ENCODE assay signal across 22 cellular contexts in genomic region chr4:98748609-98749008, GRCh38.
DNase-seq lines count a peak whose midpoint lies in the region; ATAC-seq, FAIRE-seq and TF ChIP-seq lines count a peak whose summit lies in the region.
"Had no signal": no experiment of that assay in that cellular context is flagged by ENCODE, and none has a peak within 500 bp of the region (broad histone marks: within the 10 kb centered on the region; RNA-seq: fewer than 3 reads in every experiment).

No MANE protein-coding gene starts in this region.

- H3K79me1 ChIP-seq in H1 (ENCODE audit: low read depth, low read length), result no peaks in the 10 kb centered on the region

- H3K4ac ChIP-seq in H1 (replicated peaks; ENCODE audit: insufficient read length, low read depth, low read length), result no peak overlapping the region

- H3K4me3 ChIP-seq in H1 (ENCODE audit: extremely low read depth in 1 of 4, insufficient read depth in 2 of 4, low read depth in 3 of 4, low read length in 4 of 4), result no peak overlapping the region
- H3K4me3 ChIP-seq in neural progenitor cell, result no peak overlapping the region
- H3K4me3 ChIP-seq: PC-9 had no signal

- H3K4me1 Mint-ChIP-seq in HFFc6 (ENCODE audit: low read depth) (no peaks in the 10 kb centered on the region), neural progenitor cell (peaks cover 42% of the 10 kb centered on the region)
- H3K4me1 Mint-ChIP-seq in activated T-cell treated with anti-CD3 and anti-CD28 coated beads, Interleukin-2, amount 50 U/mL, for 4 hours (ENCODE audit: low read depth), result no peaks in the 10 kb centered on the region
- H3K4me1 Mint-ChIP-seq: B cell had no signal

- no peaks in the 10 kb centered on the region for H3K23me2 ChIP-seq in H1 (ENCODE audit: low read depth, low read length)

- H2BK120ac ChIP-seq in H1 (replicated peaks; ENCODE audit: low read depth, low read length), result no peak overlapping the region

- no peak overlapping the region for H3K23ac ChIP-seq in H1 (ENCODE audit: insufficient read length)

- no peak overlapping the region for H2BK5ac ChIP-seq in H1 (ENCODE audit: low read depth, low read length)

- H2AK5ac ChIP-seq in H1 (ENCODE audit: low read depth, low read length), result no peak overlapping the region

- peaks cover 0 to 6% (median 3%) of the 10 kb centered on the region in 4 experiments; a peak in 4 of 7 replicates for H3K4me1 ChIP-seq in H1 (replicated peaks in 1 of 4; ENCODE audit: control insufficient read depth in 3 of 4, insufficient read depth in 4 of 4, low read length in 3 of 4)
- H3K4me1 ChIP-seq in neural progenitor cell, result peaks cover 32% of the 10 kb centered on the region

- no peak overlapping the region for H4K91ac ChIP-seq in H1 (replicated peaks; ENCODE audit: insufficient read length, low read length)

- POLR2A ChIA-PET in H1 (lab: Charles Lee; ENCODE audit: partially characterized antibody), result no interaction called here

- no peak overlapping the region for H4K5ac ChIP-seq in H1 (ENCODE audit: insufficient read length, low read depth, low read length)

- H2AFZ ChIP-seq in H1 (ENCODE audit: low read length) (no peak overlapping the region), neural progenitor cell (replicated peaks) (no peak overlapping the region)
- H2AFZ ChIP-seq: PC-9 had no signal

- H3K27ac ChIP-seq in H1 (ENCODE audit: low read depth, low read length), result no peak overlapping the region
- H3K27ac ChIP-seq in neural progenitor cell, result no peak overlapping the region
- H3K27ac ChIP-seq: C4-2B, HL-60, PC-9 had no signal

- no peaks in the 10 kb centered on the region for H3K36me3 Mint-ChIP-seq in HFFc6 (ENCODE audit: low read depth)
- H3K36me3 Mint-ChIP-seq in neural progenitor cell, result no peaks in the 10 kb centered on the region
- no peaks in the 10 kb centered on the region for H3K36me3 Mint-ChIP-seq in activated T-cell treated with anti-CD3 and anti-CD28 coated beads, Interleukin-2, amount 50 U/mL, for 4 hours (ENCODE audit: insufficient read depth)
- H3K36me3 Mint-ChIP-seq: CD8-positive, alpha-beta T cell had no signal

- H2BK15ac ChIP-seq in H1 (ENCODE audit: low read length), result no peak overlapping the region

- no peak overlapping the region for H3K56ac ChIP-seq in H1 (replicated peaks; ENCODE audit: insufficient read length, low read depth, low read length)

- H3F3A ChIP-seq in neural progenitor cell (ENCODE audit: low read depth), result peaks cover 33% of the 10 kb centered on the region

- peaks cover 2% of the 10 kb centered on the region; the same call in 1 of the 2 replicates for H3K27me3 Mint-ChIP-seq in HFFc6 (ENCODE audit: insufficient read depth)
- H3K27me3 Mint-ChIP-seq in neural progenitor cell (ENCODE audit: insufficient read depth, low read depth), result peaks cover 2% of the 10 kb centered on the region
- H3K27me3 Mint-ChIP-seq in activated T-cell treated with anti-CD3 and anti-CD28 coated beads, Interleukin-2, amount 50 U/mL, for 4 hours (ENCODE audit: low read depth), result no peaks in the 10 kb centered on the region
- H3K27me3 Mint-ChIP-seq: B cell had no signal

- CTCF ChIA-PET in H1 (lab: Charles Lee; ENCODE audit: partially characterized antibody), result interaction anchor here (0.9 to 1.6 kb wide), 2 partner anchors 73 to 279 kb away, joined by 3 read pairs; no protein-coding TSS in a partner anchor

- H2BK12ac ChIP-seq in H1 (ENCODE audit: low read depth, low read length), result 0 out of 2 replicates have a peak overlapping the region, but pooled peaks have one; percentile 42

- FAIRE-seq in H1 (lab: Jason Lieb, UNC), result no peak

- 93% methylated on average over 2 of the region's 2 CpGs; no CpG with 5 or more reads in 1 of the 2 experiments for WGBS in H1 (ENCODE audit: extremely low coverage in 1 of 2, insufficient coverage in 1 of 2, insufficient read length in 1 of 2, insufficient replicate concordance in 2 of 2, low coverage in 1 of 2, low lambda C conversion rate in 2 of 2, missing lambda C conversion rate in 1 of 2), 2 experiments

- H3K9me3 ChIP-seq in H1 (ENCODE audit: insufficient read depth in 2 of 2, low read depth in 1 of 2, low read length in 1 of 2) (no peaks in the 10 kb centered on the region), neural progenitor cell (ENCODE audit: low read depth) (no peaks in the 10 kb centered on the region)

- H3K27ac Mint-ChIP-seq in HFFc6, result no peak overlapping the region
- peak overlapping the region; percentile 97 for H3K27ac Mint-ChIP-seq in neural progenitor cell
- H3K27ac Mint-ChIP-seq: B cell; CD8-positive, alpha-beta T cell had no signal

- H3K18ac ChIP-seq in H1 (ENCODE audit: extremely low read depth, low read length), result no peak overlapping the region

- H4K20me1 ChIP-seq in H1 (replicated peaks in 1 of 2; ENCODE audit: control insufficient read depth in 1 of 2, insufficient read depth in 2 of 2, low read length in 2 of 2), result no peaks in the 10 kb centered on the region
- H4K20me1 ChIP-seq in neural progenitor cell (ENCODE audit: low read depth), result no peaks in the 10 kb centered on the region

- H3K79me2 ChIP-seq in H1 (ENCODE audit: control insufficient read depth in 1 of 2, insufficient read depth in 2 of 2, low read length in 2 of 2) (no peaks in the 10 kb centered on the region), neural progenitor cell (ENCODE audit: low read depth) (no peaks in the 10 kb centered on the region)

- no peaks in the 10 kb centered on the region for H3K27me3 ChIP-seq in H1 (replicated peaks in 1 of 4; ENCODE audit: control insufficient read depth in 3 of 4, extremely low read depth in 1 of 4, insufficient read depth in 3 of 4, low read length in 3 of 4)
- no peaks in the 10 kb centered on the region for H3K27me3 ChIP-seq in neural progenitor cell

- no peak overlapping the region for H4K8ac ChIP-seq in H1 (ENCODE audit: extremely low read depth, insufficient read depth, low read length)

- H3K14ac ChIP-seq in H1 (ENCODE audit: insufficient read length), result no peak overlapping the region

- TF ChIP-seq POLR2A in H1 (IDR thresholded peaks at IDR 0.05; ENCODE audit: control extremely low read depth in 1 of 2, low read depth in 2 of 2, low read length in 2 of 2), result no peak

- TF ChIP-seq CTCF in GM12872 (IDR thresholded peaks at IDR 0.05; ENCODE audit: insufficient read depth, low read depth, low read length) (0 out of 3 replicates have a peak, but pooled peaks have one; percentile 10), HFFc6 (IDR thresholded peaks at IDR 0.05) (peak; percentile 34; the same call in 1 of the 2 replicates), H1 (IDR thresholded peaks at IDR 0.05; ENCODE audit: control extremely low read depth in 1 of 3, insufficient read depth in 1 of 3, low read depth in 1 of 3, low read length in 3 of 3) (peak in 1 of 3 experiments; percentile 1; a peak in 1 of 4 replicates), neural progenitor cell (IDR thresholded peaks at IDR 0.05) (no peak)

- intact Hi-C loops in Right ventricle myocardium superior (cut with DNase I), result no loop called here

- ATAC-seq in Right ventricle myocardium superior (ENCODE audit: poor library complexity), result no peak
- ATAC-seq in activated T-cell treated with anti-CD3 and anti-CD28 coated beads, Interleukin-2, amount 50 U/mL, for 4 hours, result no peak
- ATAC-seq: CD8-positive, alpha-beta T cell had no signal

- DNase-seq in HFFc6 (no peak), H1 (ENCODE audit: low read depth in 1 of 2, low spot score in 2 of 2) (no peak), neural progenitor cell (ENCODE audit: low spot score) (no peak), Right ventricle myocardium superior (no peak), NK-92 (lab: John Stamatoyannopoulos, UW; ENCODE audit: unreplicated experiment) (no peak), cerebellum (ENCODE audit: low spot score) (no peak)
- DNase-seq in activated T-cell treated with anti-CD3 and anti-CD28 coated beads, Interleukin-2, amount 50 U/mL, for 4 hours, result no peak
- DNase-seq: CD8-positive, alpha-beta T cell; DMS153; GOT3; HCEC 1CT; Karpas-422; NCI-H1092; NCI-H1930; NCI-H526; PC-9; RPMI8226; SHP77 had no signal

- no peaks in the 10 kb centered on the region for H3K9me3 Mint-ChIP-seq in HFFc6
- no peaks in the 10 kb centered on the region for H3K9me3 Mint-ChIP-seq in neural progenitor cell
- H3K9me3 Mint-ChIP-seq in activated T-cell treated with anti-CD3 and anti-CD28 coated beads, Interleukin-2, amount 50 U/mL, for 4 hours, result no peaks in the 10 kb centered on the region
- H3K9me3 Mint-ChIP-seq: CD8-positive, alpha-beta T cell had no signal

- no peak for TF ChIP-seq EP300 in H1 (IDR thresholded peaks at IDR 0.05; ENCODE audit: borderline replicate concordance in 1 of 2, low read depth in 2 of 2, low read length in 2 of 2)

- H3K4me3 Mint-ChIP-seq in HFFc6 (no peak overlapping the region), neural progenitor cell (no peak overlapping the region)
- H3K4me3 Mint-ChIP-seq in activated T-cell treated with anti-CD3 and anti-CD28 coated beads, Interleukin-2, amount 50 U/mL, for 4 hours, result no peak overlapping the region
- H3K4me3 Mint-ChIP-seq: B cell; CD8-positive, alpha-beta T cell had no signal

- no peak overlapping the region for H3K4me2 ChIP-seq in H1 (ENCODE audit: insufficient read depth in 1 of 2, low read depth in 2 of 2, low read length in 2 of 2)
- H3K4me2 ChIP-seq in neural progenitor cell, result no peak overlapping the region
- H3K4me2 ChIP-seq: PC-9 had no signal

- TF ChIP-seq RAD21 in H1 (IDR thresholded peaks at IDR 0.05 in 1 of 2, conservative IDR thresholded peaks at IDR 0.05 in 1 of 2; ENCODE audit: low read depth in 2 of 2, low read length in 2 of 2), result peak in 1 of 2 experiments; percentile 12; a peak in 1 of 4 replicates

- no peaks in the 10 kb centered on the region for H3K36me3 ChIP-seq in H1 (ENCODE audit: control insufficient read depth in 2 of 4, insufficient read depth in 4 of 4, low read length in 3 of 4)
- H3K36me3 ChIP-seq in neural progenitor cell, result no peaks in the 10 kb centered on the region

- H2BK20ac ChIP-seq in H1 (ENCODE audit: low read length), result no peak overlapping the region; the same call in 1 of the 2 replicates

- H3K9ac ChIP-seq in H1 (replicated peaks in 1 of 4; ENCODE audit: extremely low read depth in 1 of 4, low read depth in 3 of 4, low read length in 3 of 4) (no peak overlapping the region), neural progenitor cell (no peak overlapping the region)

TF ChIP-seq in H1, 55 proteins besides CTCF, POLR2A, EP300 and RAD21 (continues in another document):
- TF ChIP-seq E2F6 (IDR thresholded peaks at IDR 0.05), result no peak
- TF ChIP-seq TEAD4 (IDR thresholded peaks at IDR 0.05; ENCODE audit: low read depth, low read length), result no peak
- no peak for TF ChIP-seq SP2 (IDR thresholded peaks at IDR 0.05; ENCODE audit: low read length)
- TF ChIP-seq SIRT6 (IDR thresholded peaks at IDR 0.05; ENCODE audit: low read length), result no peak
- no peak for TF ChIP-seq ASH2L (IDR thresholded peaks at IDR 0.05; ENCODE audit: low read length)
- TF ChIP-seq TAF7 (optimal IDR thresholded peaks at IDR 0.05; ENCODE audit: borderline replicate concordance, low read depth, low read length), result no peak
- no peak for TF ChIP-seq JUN (IDR thresholded peaks at IDR 0.05; ENCODE audit: low read depth, low read length)
